ENCODE assay signal across 8 cellular contexts in the genomic region with DNA sequence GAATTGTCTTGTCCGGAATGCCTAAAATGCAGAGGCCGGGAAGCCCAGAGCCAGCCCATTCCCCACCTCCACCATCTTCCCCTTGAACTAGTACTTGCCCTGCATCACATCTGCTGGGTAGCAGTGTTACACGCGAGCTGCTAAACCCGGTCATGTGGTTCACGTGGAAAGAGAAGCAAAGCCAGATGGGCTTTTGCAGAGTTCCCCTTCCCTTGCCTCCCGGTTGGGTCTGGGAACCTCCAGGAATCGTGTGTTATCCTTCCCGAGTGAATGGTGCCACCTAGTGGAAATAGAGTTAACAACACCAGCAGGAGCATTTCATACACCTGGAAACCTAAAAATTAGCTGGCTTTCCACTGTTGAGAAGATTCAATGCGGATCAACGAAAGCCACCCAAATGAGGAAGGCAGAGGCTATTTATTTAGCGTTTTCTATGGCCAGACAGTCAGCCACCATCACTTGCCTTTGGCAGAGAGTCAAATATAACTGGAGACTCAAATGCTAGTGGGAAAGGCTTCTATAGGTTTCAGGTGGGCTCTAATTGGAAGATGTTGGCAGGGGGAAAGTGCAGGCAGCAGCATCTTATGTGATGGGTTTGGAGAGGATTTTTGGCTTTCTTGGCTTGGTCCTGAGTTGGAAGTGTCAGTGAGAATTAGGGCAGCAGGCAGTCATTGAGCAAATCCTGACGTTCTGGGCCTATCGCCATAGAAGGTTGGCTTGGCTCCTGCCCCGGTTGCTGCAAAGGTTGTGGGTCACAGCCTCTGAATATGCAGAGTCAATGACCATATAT. TPM values are rescaled to one million over a fixed set of nuclear protein-coding genes. Genes with fewer than 3 reads are reported as not detected.
DNase-seq lines count a peak whose midpoint lies in the region; ATAC-seq and TF ChIP-seq lines count a peak whose summit lies in the region.

No MANE protein-coding gene starts in this region.

- peak overlapping the region; percentile 11 for H2AFZ ChIP-seq in neuron (ENCODE audit: low read depth, low read length)

- POLR2A ChIA-PET in GM10248 (lab: Yijun Ruan, JAX) (no interaction called here), activated B cell treated with CpG ODN at 0.5 μM for 24 hours (lab: Charles Lee) (interaction anchor here (1.1 to 1.3 kb wide), 2 partner anchors 19 to 177 kb away, joined by 3 read pairs; a partner anchor contains a TSS)

- no peak overlapping the region for H3K27ac Mint-ChIP-seq in activated B cell treated with CpG ODN at 0.5 μM for 24 hours

- no peak overlapping the region for H3K4me3 Mint-ChIP-seq in activated B cell treated with CpG ODN at 0.5 μM for 24 hours

- no peaks in the 10 kb centered on the region for H3K9me3 Mint-ChIP-seq in activated B cell treated with CpG ODN at 0.5 μM for 24 hours

- H3K27me3 ChIP-seq in neuron (ENCODE audit: insufficient read depth, low read length): peaks cover 4% of the 10 kb centered on the region

- H3K36me3 Mint-ChIP-seq in activated B cell treated with CpG ODN at 0.5 μM for 24 hours (ENCODE audit: low read depth): no peaks in the 10 kb centered on the region

- peaks cover 2% of the 10 kb centered on the region for H3K27me3 Mint-ChIP-seq in activated B cell treated with CpG ODN at 0.5 μM for 24 hours

- no peak overlapping the region for H3K4me3 ChIP-seq in neuron (ENCODE audit: low read length)

- H3K4me1 Mint-ChIP-seq in activated B cell treated with CpG ODN at 0.5 μM for 24 hours: peaks cover 20% of the 10 kb centered on the region

- ATAC-seq in activated B cell treated with CpG ODN at 0.5 μM for 24 hours (ENCODE audit: low read depth): no peak
- ATAC-seq in HG03571 (IDR thresholded peaks at IDR 0.05; ENCODE audit: unreplicated experiment): no peak
- ATAC-seq in HG03139 (IDR thresholded peaks at IDR 0.05; ENCODE audit: unreplicated experiment): no peak

- no peaks in the 10 kb centered on the region for H3K36me3 ChIP-seq in neuron (ENCODE audit: insufficient read depth, low read length)

- CTCF ChIA-PET in GM10248 (lab: Yijun Ruan, JAX) (interaction anchor here (0.7 to 3.8 kb wide), 19 partner anchors 13 to 614 kb away, joined by 3 to 39 read pairs (median 3); a partner anchor contains a TSS), activated B cell treated with CpG ODN at 0.5 μM for 24 hours (lab: Charles Lee) (interaction anchor here (0.6 to 4.4 kb wide), 9 partner anchors 12 to 177 kb away, joined by 3 to 50 read pairs (median 3); no protein-coding TSS in a partner anchor)

- intact Hi-C loops in activated B cell treated with CpG ODN at 0.5 μM for 24 hours (cut with micrococcal nuclease): loop anchor here (1.0 kb wide), 2 partner anchors 135 to 178 kb away; no protein-coding TSS in a partner anchor

- in situ Hi-C loops in ACHN (cut with HindIII; ENCODE audit: low pct_ligation_motif_present, low pct_unique_long_range_greater_than_20kb, low sequenced_read_pairs): no loop called here

- peak; percentile 79 for TF ChIP-seq CTCF in GM10248 (IDR thresholded peaks at IDR 0.05; ENCODE audit: control extremely low read depth, extremely low read depth, low read depth, missing control alignments)
- peak; percentile 31 for TF ChIP-seq CTCF in activated B cell treated with CpG ODN at 0.5 μM for 24 hours (IDR thresholded peaks at IDR 0.05)

- DNase-seq in ACHN (peak; percentile 84), GM10248 (ENCODE audit: extremely low spot score) (peak; percentile 49), NCI-H2107 (lab: John Stamatoyannopoulos, UW) (peak; percentile 74), activated B cell treated with CpG ODN at 0.5 μM for 24 hours (peak; percentile 28), fibroblast of the conjunctiva (ENCODE audit: low read depth) (peak; percentile 70)

- H3K9me3 ChIP-seq in neuron (ENCODE audit: low read length): no peaks in the 10 kb centered on the region

- peaks cover 2% of the 10 kb centered on the region for H3K4me1 ChIP-seq in neuron (ENCODE audit: insufficient read depth, low read length)

RNA-seq across cellular contexts. Expression of a gene that starts 12.9 kb away (rescaled TPM):
- not detected in 2 replicates for total RNA-seq in activated B cell treated with CpG ODN at 0.5 μM for 24 hours

RNA-seq across cellular contexts. Expression of a gene that starts 19.2 kb away (rescaled TPM):
- total RNA-seq in activated B cell treated with CpG ODN at 0.5 μM for 24 hours: 17.6 and 19.1 TPM in 2 replicates

RNA-seq across cellular contexts. Expression of a gene that starts 43.0 kb away (rescaled TPM):
- total RNA-seq in activated B cell treated with CpG ODN at 0.5 μM for 24 hours: 140 and 168 TPM in 2 replicates

Comparison
In these comparisons a context has a peak if more than half of its experiments do, and no peak if none do; other contexts are left out.
1. DNase-seq: peak in every context shown above with its lines; median percentile 84 in ACHN; 74 in NCI-H2107; 70 in fibroblast of the conjunctiva; 49 in GM10248; 28 in activated B cell treated with CpG ODN at 0.5 μM for 24 hours.